Comparison of ENCODE assay signal across 16 cellular contexts in genomic region chr2:175929850-175930249, GRCh38.
DNase-seq lines count a peak whose midpoint lies in the region; TF ChIP-seq lines count a peak whose summit lies in the region.
"Had no signal": no experiment of that assay in that cellular context is flagged by ENCODE, and none has a peak within 500 bp of the region (broad histone marks: within the 10 kb centered on the region; RNA-seq: fewer than 3 reads in every experiment).

No MANE protein-coding gene starts in this region.

- H3K4me1 Mint-ChIP-seq in nephron progenitor cell: peaks cover 9% of the 10 kb centered on the region
- H3K4me1 Mint-ChIP-seq: T-cell had no signal

- no peaks in the 10 kb centered on the region for H3K4me1 ChIP-seq in ovary (ENCODE audit: insufficient read depth)
- H3K4me1 ChIP-seq: BE2C had no signal

- WGBS in ovary, 3 donors: 85 to 89% (median 85%) methylated on average over 5 of the region's 5 CpGs

- H3K27ac Mint-ChIP-seq in nephron progenitor cell: peak overlapping the region; percentile 23
- H3K27ac Mint-ChIP-seq: activated naive CD4-positive, alpha-beta T cell treated with anti-CD3 and anti-CD28 coated beads, Interleukin-2, amount 50 U/mL, for 72 hours; T-cell had no signal

- no peaks in the 10 kb centered on the region for H3K27me3 ChIP-seq in ovary
- H3K27me3 ChIP-seq: BE2C had no signal

- TF ChIP-seq EP300 in ovary (IDR thresholded peaks at IDR 0.05): no peak

- peak; percentile 10 for DNase-seq in AG09309 (ENCODE audit: low read depth)
- peak; percentile 84 for DNase-seq in LHCN-M2 (ENCODE audit: low read depth)
- DNase-seq in epithelial cell of esophagus (ENCODE audit: low read depth): peak; percentile 38
- no peak for DNase-seq in nephron progenitor cell
- no peak for DNase-seq in superior temporal gyrus (ENCODE audit: extremely low spot score)
- DNase-seq in stimulated activated CD4-positive, alpha-beta T cell treated with anti-CD3 and anti-CD28 coated beads, Interleukin-2, amount 100 ng/mL, for 48 hours: no peak
- no peak for DNase-seq in RPMI8226
- DNase-seq in ovary: no peak
- DNase-seq: BE2C, DMS79 treated with DMSO at 0.1 percent for 48 hours, erythroblast, NCI-H1092, NCI-H2227 treated with DMSO at 0.1 percent for 48 hours, T-cell had no signal

- H3K9me3 Mint-ChIP-seq in nephron progenitor cell: no peaks in the 10 kb centered on the region
- H3K9me3 Mint-ChIP-seq: activated naive CD4-positive, alpha-beta T cell treated with anti-CD3 and anti-CD28 coated beads, Interleukin-2, amount 50 U/mL, for 72 hours; T-cell had no signal

- H3K36me3 Mint-ChIP-seq in nephron progenitor cell (ENCODE audit: low read depth): peaks cover 43% of the 10 kb centered on the region

- no peak overlapping the region for H3K27ac ChIP-seq in ovary
- H3K27ac ChIP-seq: thoracic aorta had no signal

- TF ChIP-seq CTCF in AG09309 (IDR thresholded peaks at IDR 0.05; ENCODE audit: control insufficient read depth, insufficient read depth, low read depth, low read length, missing control alignments) (no peak), epithelial cell of esophagus (IDR thresholded peaks at IDR 0.05; ENCODE audit: insufficient read depth, low read depth, low read length, missing control alignments) (no peak), nephron progenitor cell (IDR thresholded peaks at IDR 0.05) (no peak), ovary (IDR thresholded peaks at IDR 0.05) (no peak)

- no peaks in the 10 kb centered on the region for H3K36me3 ChIP-seq in ovary
- H3K36me3 ChIP-seq: BE2C had no signal

- no peak overlapping the region for H3K4me3 Mint-ChIP-seq in nephron progenitor cell
- H3K4me3 Mint-ChIP-seq: T-cell had no signal

- TF ChIP-seq POLR2A in ovary (IDR thresholded peaks at IDR 0.05): no peak

- no peaks in the 10 kb centered on the region for H3K27me3 Mint-ChIP-seq in nephron progenitor cell (ENCODE audit: low read depth, poor library complexity)
- H3K27me3 Mint-ChIP-seq: T-cell had no signal

- no peaks in the 10 kb centered on the region for H3K9me3 ChIP-seq in ovary
- H3K9me3 ChIP-seq: BE2C, thoracic aorta had no signal

- no peak overlapping the region for H3K4me3 ChIP-seq in AG09309 (ENCODE audit: control insufficient read depth, low read depth, low read length)
- H3K4me3 ChIP-seq in epithelial cell of esophagus (ENCODE audit: low read length): no peak overlapping the region
- H3K4me3 ChIP-seq in ovary: no peak overlapping the region
- H3K4me3 ChIP-seq: thoracic aorta had no signal

- intact Hi-C loops in ovary (cut with DNase I): no loop called here

Comparison
In these comparisons a context has a peak if more than half of its experiments do, and no peak if none do; other contexts are left out.
1. DNase-seq: peak in AG09309 (single experiment), LHCN-M2 (single experiment) and epithelial cell of esophagus (single experiment); none in nephron progenitor cell (single experiment), superior temporal gyrus (single experiment), stimulated activated CD4-positive, alpha-beta T cell treated with anti-CD3 and anti-CD28 coated beads, Interleukin-2, amount 100 ng/mL, for 48 hours (0 of 2), RPMI8226 (single experiment) and ovary (0 of 5).